1 cellular context compared by ENCODE assay signal in the genomic region with DNA sequence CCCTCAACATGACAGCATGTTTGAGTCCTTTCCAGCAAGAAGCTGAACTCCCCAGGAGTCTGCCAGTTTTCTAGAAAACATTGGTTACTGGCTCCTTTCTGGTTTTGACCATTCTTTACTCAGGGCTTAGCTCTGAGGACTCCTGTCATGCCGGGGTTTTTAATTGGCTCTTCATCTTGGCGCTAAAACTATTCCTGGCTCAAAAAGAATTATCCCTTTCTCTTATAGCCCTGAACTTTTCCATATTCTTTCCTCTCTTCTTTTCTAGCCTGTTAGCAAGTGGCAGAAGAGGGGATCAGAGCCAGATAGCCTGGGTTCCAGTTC.
TF ChIP-seq lines count a peak whose summit lies in the region.

No MANE protein-coding gene starts in this region.

TF ChIP-seq in SK-N-SH, 30 proteins besides CTCF, POLR2A, EP300 and RAD21 (continued from another document):
- TF ChIP-seq, protein P1, sequence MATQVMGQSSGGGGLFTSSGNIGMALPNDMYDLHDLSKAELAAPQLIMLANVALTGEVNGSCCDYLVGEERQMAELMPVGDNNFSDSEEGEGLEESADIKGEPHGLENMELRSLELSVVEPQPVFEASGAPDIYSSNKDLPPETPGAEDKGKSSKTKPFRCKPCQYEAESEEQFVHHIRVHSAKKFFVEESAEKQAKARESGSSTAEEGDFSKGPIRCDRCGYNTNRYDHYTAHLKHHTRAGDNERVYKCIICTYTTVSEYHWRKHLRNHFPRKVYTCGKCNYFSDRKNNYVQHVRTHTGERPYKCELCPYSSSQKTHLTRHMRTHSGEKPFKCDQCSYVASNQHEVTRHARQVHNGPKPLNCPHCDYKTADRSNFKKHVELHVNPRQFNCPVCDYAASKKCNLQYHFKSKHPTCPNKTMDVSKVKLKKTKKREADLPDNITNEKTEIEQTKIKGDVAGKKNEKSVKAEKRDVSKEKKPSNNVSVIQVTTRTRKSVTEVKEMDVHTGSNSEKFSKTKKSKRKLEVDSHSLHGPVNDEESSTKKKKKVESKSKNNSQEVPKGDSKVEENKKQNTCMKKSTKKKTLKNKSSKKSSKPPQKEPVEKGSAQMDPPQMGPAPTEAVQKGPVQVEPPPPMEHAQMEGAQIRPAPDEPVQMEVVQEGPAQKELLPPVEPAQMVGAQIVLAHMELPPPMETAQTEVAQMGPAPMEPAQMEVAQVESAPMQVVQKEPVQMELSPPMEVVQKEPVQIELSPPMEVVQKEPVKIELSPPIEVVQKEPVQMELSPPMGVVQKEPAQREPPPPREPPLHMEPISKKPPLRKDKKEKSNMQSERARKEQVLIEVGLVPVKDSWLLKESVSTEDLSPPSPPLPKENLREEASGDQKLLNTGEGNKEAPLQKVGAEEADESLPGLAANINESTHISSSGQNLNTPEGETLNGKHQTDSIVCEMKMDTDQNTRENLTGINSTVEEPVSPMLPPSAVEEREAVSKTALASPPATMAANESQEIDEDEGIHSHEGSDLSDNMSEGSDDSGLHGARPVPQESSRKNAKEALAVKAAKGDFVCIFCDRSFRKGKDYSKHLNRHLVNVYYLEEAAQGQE (IDR thresholded peaks at IDR 0.05; ENCODE audit: low read depth, low read length), result no peak
- TF ChIP-seq RXRA (IDR thresholded peaks at IDR 0.05; ENCODE audit: borderline replicate concordance, low read depth) (no peak), RCOR1 (IDR thresholded peaks at IDR 0.05; ENCODE audit: low read length) (no peak), FOXM1 (IDR thresholded peaks at IDR 0.05; ENCODE audit: low read depth) (no peak), GATA2 (CRISPR knock-in tag; IDR thresholded peaks at IDR 0.05) (no peak)
TF ChIP-seq in SK-N-SH: peak in this region for 0.
